8 cellular contexts compared by ENCODE assay signal in genomic region chr16:75471723-75472634, GRCh38. TPM values are rescaled to one million over a fixed set of nuclear protein-coding genes. Genes with fewer than 3 reads are reported as not detected.
DNase-seq lines count a peak whose midpoint lies in the region; ATAC-seq and TF ChIP-seq lines count a peak whose summit lies in the region.

No MANE protein-coding gene starts in this region.

- H3K4me3 ChIP-seq in osteoblast (ENCODE audit: insufficient read depth, low read length), result no peak overlapping the region

- H2AFZ ChIP-seq in osteoblast (ENCODE audit: low read length), result no peak overlapping the region

- no peak overlapping the region for H3K27ac ChIP-seq in osteoblast (ENCODE audit: low read depth, low read length)

- no peaks in the 10 kb centered on the region for H3K36me3 Mint-ChIP-seq in activated T-helper 2 cell treated with anti-CD3 and anti-CD28 coated beads, Interferon-gamma antibody, Interleukin-2, Interleukin-4, amounts not matched to agents 10 μg/mL and 5 μg/mL and 100 μg/mL, durations not matched to agents 14 hours and 24 hours and 36 hours (ENCODE audit: low read depth)

- intact Hi-C loops in activated T-helper 2 cell treated with anti-CD3 and anti-CD28 coated beads, Interferon-gamma antibody, Interleukin-2, Interleukin-4, amounts not matched to agents 10 μg/mL and 5 μg/mL and 100 μg/mL, durations not matched to agents 14 hours and 24 hours and 36 hours (cut with micrococcal nuclease), result loop anchor here (1.0 kb wide), 1 partner anchor 292 kb away; no protein-coding TSS in a partner anchor

- H3K4me1 ChIP-seq in osteoblast (ENCODE audit: insufficient read depth, low read length), result no peaks in the 10 kb centered on the region

- DNase-seq in CMK (ENCODE audit: low read depth), result peak; percentile 24
- peak; percentile 47 for DNase-seq in NCI-H460 (ENCODE audit: extremely low read depth, low read depth)
- DNase-seq in activated T-helper 2 cell treated with anti-CD3 and anti-CD28 coated beads, Interferon-gamma antibody, Interleukin-2, Interleukin-4, amounts not matched to agents 10 μg/mL and 5 μg/mL and 100 μg/mL, durations not matched to agents 14 hours and 24 hours and 36 hours (ENCODE audit: low spot score), result peak; percentile 19
- peak; percentile 41 for DNase-seq in glomerular endothelial cell (ENCODE audit: extremely low read depth, low read depth, low spot score)
- peak; percentile 99 for DNase-seq in osteoblast (ENCODE audit: insufficient read length, low spot score, missing footprints)
- DNase-seq in T1000 (lab: John Stamatoyannopoulos, UW), result no peak

- no peaks in the 10 kb centered on the region for H4K20me1 ChIP-seq in osteoblast (ENCODE audit: insufficient read depth, low read length)

- no peaks in the 10 kb centered on the region for H3K36me3 ChIP-seq in osteoblast (ENCODE audit: insufficient read depth, low read length)

- H3K79me2 ChIP-seq in osteoblast (ENCODE audit: insufficient read depth, low read length), result no peaks in the 10 kb centered on the region

- H3K27ac Mint-ChIP-seq in activated T-helper 2 cell treated with anti-CD3 and anti-CD28 coated beads, Interferon-gamma antibody, Interleukin-2, Interleukin-4, amounts not matched to agents 10 μg/mL and 5 μg/mL and 100 μg/mL, durations not matched to agents 14 hours and 24 hours and 36 hours, result no peak overlapping the region

- no peaks in the 10 kb centered on the region for H3K27me3 ChIP-seq in osteoblast (ENCODE audit: insufficient read depth, low read length)

- peaks cover 2% of the 10 kb centered on the region for H3K27me3 Mint-ChIP-seq in activated T-helper 2 cell treated with anti-CD3 and anti-CD28 coated beads, Interferon-gamma antibody, Interleukin-2, Interleukin-4, amounts not matched to agents 10 μg/mL and 5 μg/mL and 100 μg/mL, durations not matched to agents 14 hours and 24 hours and 36 hours (ENCODE audit: low read depth)

- ATAC-seq in GM18870 (IDR thresholded peaks at IDR 0.05; ENCODE audit: unreplicated experiment) (peak; percentile 63), HG03175 (IDR thresholded peaks at IDR 0.05; ENCODE audit: unreplicated experiment) (peak; percentile 79)

- H3K9me3 Mint-ChIP-seq in activated T-helper 2 cell treated with anti-CD3 and anti-CD28 coated beads, Interferon-gamma antibody, Interleukin-2, Interleukin-4, amounts not matched to agents 10 μg/mL and 5 μg/mL and 100 μg/mL, durations not matched to agents 14 hours and 24 hours and 36 hours, result no peaks in the 10 kb centered on the region

- no peak overlapping the region for H3K4me3 Mint-ChIP-seq in activated T-helper 2 cell treated with anti-CD3 and anti-CD28 coated beads, Interferon-gamma antibody, Interleukin-2, Interleukin-4, amounts not matched to agents 10 μg/mL and 5 μg/mL and 100 μg/mL, durations not matched to agents 14 hours and 24 hours and 36 hours (ENCODE audit: low read depth)

- TF ChIP-seq CTCF in osteoblast (IDR thresholded peaks at IDR 0.05; ENCODE audit: extremely low read depth, low read depth, low read length), result peak; percentile 81

- no peaks in the 10 kb centered on the region for H3K9me3 ChIP-seq in osteoblast (ENCODE audit: low read depth, low read length)

- peaks cover 2% of the 10 kb centered on the region for H3K4me1 Mint-ChIP-seq in activated T-helper 2 cell treated with anti-CD3 and anti-CD28 coated beads, Interferon-gamma antibody, Interleukin-2, Interleukin-4, amounts not matched to agents 10 μg/mL and 5 μg/mL and 100 μg/mL, durations not matched to agents 14 hours and 24 hours and 36 hours (ENCODE audit: low read depth)

- H3K4me2 ChIP-seq in osteoblast (ENCODE audit: insufficient read depth, low read length), result no peak overlapping the region

RNA-seq across cellular contexts. Expression of gene TMEM170A, which starts 7.5 kb away (rescaled TPM):
- 27.5 and 29.4 TPM in 2 replicates for total RNA-seq in NCI-H460 (2014; rRNA removed; shearing (Covaris generic))
- 10.2 and 17.3 TPM in 2 replicates for polyA plus RNA-seq in NCI-H460 (2014; cell fraction: nucleus; rRNA removed)
- total RNA-seq in activated T-helper 2 cell treated with anti-CD3 and anti-CD28 coated beads, Interferon-gamma antibody, Interleukin-2, Interleukin-4, amounts not matched to agents 10 μg/mL and 5 μg/mL and 100 μg/mL, durations not matched to agents 14 hours and 24 hours and 36 hours, result 35.6 and 39.9 TPM in 2 replicates
- total RNA-seq in glomerular endothelial cell, result 10.1 and 22.6 TPM in 2 replicates
- 11.6 and 13.6 TPM in 2 replicates for total RNA-seq in osteoblast

RNA-seq across cellular contexts. Expression of gene CHST6, which starts 23.3 kb away (rescaled TPM):
- total RNA-seq in NCI-H460 (2014; rRNA removed; shearing (Covaris generic)), result 0.81 and 0.89 TPM in 2 replicates
- 2.1 and 2.6 TPM in 2 replicates for polyA plus RNA-seq in NCI-H460 (2014; cell fraction: nucleus; rRNA removed)
- total RNA-seq in activated T-helper 2 cell treated with anti-CD3 and anti-CD28 coated beads, Interferon-gamma antibody, Interleukin-2, Interleukin-4, amounts not matched to agents 10 μg/mL and 5 μg/mL and 100 μg/mL, durations not matched to agents 14 hours and 24 hours and 36 hours, result not detected in 2 replicates
- total RNA-seq in glomerular endothelial cell (0.34 and 1.5 TPM in 2 replicates), osteoblast (1.1 and 1.5 TPM in 2 replicates)

RNA-seq across cellular contexts. Expression of gene CFDP1, which starts 38.7 kb away (rescaled TPM):
- 22.9 and 23.7 TPM in 2 replicates for total RNA-seq in NCI-H460 (2014; rRNA removed; shearing (Covaris generic))
- polyA plus RNA-seq in NCI-H460 (2014; cell fraction: nucleus; rRNA removed), result 13.0 and 20.1 TPM in 2 replicates
- total RNA-seq in activated T-helper 2 cell treated with anti-CD3 and anti-CD28 coated beads, Interferon-gamma antibody, Interleukin-2, Interleukin-4, amounts not matched to agents 10 μg/mL and 5 μg/mL and 100 μg/mL, durations not matched to agents 14 hours and 24 hours and 36 hours, result 33.5 and 37.5 TPM in 2 replicates
- total RNA-seq in glomerular endothelial cell (69.7 and 74.8 TPM in 2 replicates), osteoblast (37.7 and 41.3 TPM in 2 replicates)
